ENCODE assay signal across 16 cellular contexts in the genomic region with DNA sequence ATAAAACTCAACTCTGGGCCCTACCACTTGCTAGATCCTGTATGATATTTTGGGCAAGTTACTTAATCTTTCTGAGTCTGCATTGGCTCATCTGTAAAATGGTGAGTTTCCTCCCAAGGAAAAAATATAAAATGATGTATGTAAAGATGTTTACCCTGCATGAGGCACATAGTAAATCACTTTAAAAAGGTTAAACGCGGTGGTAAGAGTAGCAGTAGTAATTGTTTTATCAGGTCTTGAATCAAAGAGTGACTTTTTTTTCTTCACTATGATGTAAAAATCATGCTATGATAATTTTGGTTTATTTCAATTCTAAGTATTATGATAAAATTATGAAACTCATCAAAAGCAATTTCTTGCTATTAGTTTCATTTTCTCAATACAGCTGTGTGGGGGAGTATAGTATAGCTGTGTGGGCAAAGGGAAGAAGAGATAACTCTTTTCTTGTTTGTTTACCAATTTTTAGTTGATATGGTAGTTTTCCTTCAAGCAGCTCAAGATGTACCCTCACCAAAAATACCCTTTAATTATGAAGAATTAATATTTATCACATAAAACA. TPM values are rescaled to one million over a fixed set of nuclear protein-coding genes. Genes with fewer than 3 reads are reported as not detected.
DNase-seq lines count a peak whose midpoint lies in the region; ATAC-seq and TF ChIP-seq lines count a peak whose summit lies in the region.
"Had no signal": no experiment of that assay in that cellular context is flagged by ENCODE, and none has a peak within 500 bp of the region (broad histone marks: within the 10 kb centered on the region; RNA-seq: fewer than 3 reads in every experiment).

No MANE protein-coding gene starts in this region.

- peak overlapping the region; percentile 63 for H3K4me2 ChIP-seq in SU-DHL-6 (ENCODE audit: low read depth, low read length, poor library complexity, severe bottlenecking)

- H3K36me3 ChIP-seq in SU-DHL-6 (ENCODE audit: low read length) (peaks cover 6% of the 10 kb centered on the region; the same call in 1 of the 2 replicates), neutrophil (no peaks in the 10 kb centered on the region)
- H3K36me3 ChIP-seq: adrenal gland, HAP-1, upper lobe of left lung had no signal

- CTCF ChIA-PET in activated CD8-positive, alpha-beta memory T cell treated with anti-CD3 and anti-CD28 coated beads, Interleukin-2, amount 10 ng/mL, durations not matched to agents 7 days and 5 days (lab: Charles Lee), result interaction anchor here (0.8 to 3.3 kb wide), 5 partner anchors 8 to 119 kb away, joined by 3 to 14 read pairs (median 4); a partner anchor contains a TSS

- H3K79me2 ChIP-seq in SU-DHL-6 (ENCODE audit: insufficient read depth, low read length), result peaks cover 100% of the 10 kb centered on the region

- H3K9ac ChIP-seq in SU-DHL-6 (ENCODE audit: low read length), result peak overlapping the region; percentile 38; the same call in 1 of the 2 replicates

- H3K36me3 Mint-ChIP-seq in activated CD8-positive, alpha-beta memory T cell treated with anti-CD3 and anti-CD28 coated beads, Interleukin-2, amount 10 ng/mL, durations not matched to agents 7 days and 5 days, result peaks cover 65% of the 10 kb centered on the region
- H3K36me3 Mint-ChIP-seq: WTC11 had no signal

- no peaks in the 10 kb centered on the region; the same call in 1 of the 2 replicates for H4K20me1 ChIP-seq in SU-DHL-6 (ENCODE audit: low read depth, low read length)

- H3K4me3 Mint-ChIP-seq in activated CD8-positive, alpha-beta memory T cell treated with anti-CD3 and anti-CD28 coated beads, Interleukin-2, amount 10 ng/mL, durations not matched to agents 7 days and 5 days, result peak overlapping the region; percentile 66
- H3K4me3 Mint-ChIP-seq: nephron, WTC11 had no signal

- H3K27me3 ChIP-seq in SU-DHL-6 (ENCODE audit: low read length), result no peaks in the 10 kb centered on the region
- H3K27me3 ChIP-seq in neutrophil, result no peaks in the 10 kb centered on the region
- H3K27me3 ChIP-seq: adrenal gland, upper lobe of left lung had no signal

- H3K9me3 ChIP-seq in SU-DHL-6 (ENCODE audit: insufficient read depth, low read length), result no peaks in the 10 kb centered on the region
- H3K9me3 ChIP-seq in neutrophil, result no peaks in the 10 kb centered on the region
- H3K9me3 ChIP-seq: HAP-1, upper lobe of left lung had no signal

- DNase-seq in activated CD8-positive, alpha-beta memory T cell treated with anti-CD3 and anti-CD28 coated beads, Interleukin-2, amount 10 ng/mL, durations not matched to agents 7 days and 5 days, result no peak
- no peak for DNase-seq in activated CD8-positive, alpha-beta memory T cell treated with anti-CD3 and anti-CD28 coated beads, Interleukin-2, amount 50 U/mL, for 4 hours
- DNase-seq in RKO (ENCODE audit: low spot score), result no peak
- DNase-seq in DMS 273 (lab: John Stamatoyannopoulos, UW; ENCODE audit: unreplicated experiment), result no peak
- no peak for DNase-seq in posterior vena cava (ENCODE audit: low spot score)
- DNase-seq: adrenal gland, kidney glomerular epithelial cell, RPMI8226, upper lobe of left lung had no signal

- H3K4me3 ChIP-seq in SU-DHL-6 (ENCODE audit: insufficient read depth, low read length, poor library complexity, severe bottlenecking) (peak overlapping the region; percentile 23), neutrophil (ENCODE audit: low read depth in 1 of 2, low read length in 1 of 2) (no peak overlapping the region)
- H3K4me3 ChIP-seq: adrenal gland, HAP-1, upper lobe of left lung had no signal

- peak overlapping the region; percentile 72 for H3K27ac Mint-ChIP-seq in activated CD8-positive, alpha-beta memory T cell treated with anti-CD3 and anti-CD28 coated beads, Interleukin-2, amount 10 ng/mL, durations not matched to agents 7 days and 5 days
- H3K27ac Mint-ChIP-seq: nephron, WTC11 had no signal

- H3K9me3 Mint-ChIP-seq in activated CD8-positive, alpha-beta memory T cell treated with anti-CD3 and anti-CD28 coated beads, Interleukin-2, amount 10 ng/mL, durations not matched to agents 7 days and 5 days (ENCODE audit: low read depth), result no peaks in the 10 kb centered on the region
- H3K9me3 Mint-ChIP-seq: dendritic cell treated with granulocyte-macrophage colony-stimulating factor and Interleukin-4, amounts not matched to agents 40 ng/mL and 50 ng/mL, for 4 days; nephron; WTC11 had no signal

- H3K27ac ChIP-seq in SU-DHL-6 (ENCODE audit: low read depth, low read length) (peak overlapping the region; percentile 53; the same call in 1 of the 2 replicates), neutrophil (peak overlapping the region; percentile 92)
- H3K27ac ChIP-seq: adrenal gland, upper lobe of left lung had no signal

- H2AFZ ChIP-seq in SU-DHL-6 (ENCODE audit: low read depth, low read length, severe bottlenecking), result no peak overlapping the region

- intact Hi-C loops in posterior vena cava (cut with DNase I), result no loop called here

- peaks cover 76% of the 10 kb centered on the region for H3K4me1 Mint-ChIP-seq in activated CD8-positive, alpha-beta memory T cell treated with anti-CD3 and anti-CD28 coated beads, Interleukin-2, amount 10 ng/mL, durations not matched to agents 7 days and 5 days
- H3K4me1 Mint-ChIP-seq: WTC11 had no signal

- peaks cover 92 to 93% of the 10 kb centered on the region in 2 experiments for H3K4me1 ChIP-seq in neutrophil (ENCODE audit: control insufficient read depth in 1 of 2, insufficient read depth in 1 of 2, low read depth in 1 of 2, low read length in 1 of 2)
- H3K4me1 ChIP-seq: adrenal gland, HAP-1 had no signal

- H3K9me2 ChIP-seq in SU-DHL-6 (replicated peaks; ENCODE audit: insufficient read depth, low read length), result no peaks in the 10 kb centered on the region

- no peak for TF ChIP-seq CTCF in SU-DHL-6 (IDR thresholded peaks at IDR 0.05; ENCODE audit: insufficient read depth, low read length, poor library complexity, severe bottlenecking)
- TF ChIP-seq CTCF in neutrophil (IDR thresholded peaks at IDR 0.05), result no peak

- peaks cover 13% of the 10 kb centered on the region; the same call in 1 of the 2 replicates for H3F3A ChIP-seq in SU-DHL-6 (ENCODE audit: insufficient read depth)

- no peaks in the 10 kb centered on the region for H3K27me3 Mint-ChIP-seq in activated CD8-positive, alpha-beta memory T cell treated with anti-CD3 and anti-CD28 coated beads, Interleukin-2, amount 10 ng/mL, durations not matched to agents 7 days and 5 days
- H3K27me3 Mint-ChIP-seq: dendritic cell treated with granulocyte-macrophage colony-stimulating factor and Interleukin-4, amounts not matched to agents 40 ng/mL and 50 ng/mL, for 4 days had no signal

- peak; percentile 50 for ATAC-seq in activated CD8-positive, alpha-beta memory T cell treated with anti-CD3 and anti-CD28 coated beads, Interleukin-2, amount 10 ng/mL, durations not matched to agents 7 days and 5 days
- peak; percentile 22 for ATAC-seq in GM21619 (IDR thresholded peaks at IDR 0.05; ENCODE audit: unreplicated experiment)
- ATAC-seq: WTC11 had no signal

RNA-seq across cellular contexts. Expression of a gene that starts 10.7 kb away (rescaled TPM):
- 100 to 1,000 TPM; 101 to 152 TPM for total RNA-seq in activated CD8-positive, alpha-beta memory T cell treated with anti-CD3 and anti-CD28 coated beads, Interleukin-2, amount 10 ng/mL, durations not matched to agents 7 days and 5 days
- total RNA-seq in posterior vena cava, result 10 to 100 TPM; 12.0 to 23.2 TPM

Comparison
In these comparisons a context has a peak if more than half of its experiments do, and no peak if none do; other contexts are left out.
1. RNA of a gene that starts 10.7 kb away (total RNA-seq): 101 to 152 TPM in activated CD8-positive, alpha-beta memory T cell treated with anti-CD3 and anti-CD28 coated beads, Interleukin-2, amount 10 ng/mL, durations not matched to agents 7 days and 5 days; 12.0 to 23.2 TPM in posterior vena cava; every median in the first group is over 4 times any median in the second.